Comparison of ENCODE assay signal across 8 cellular contexts in genomic region chr2:69306897-69307695, GRCh38.
DNase-seq lines count a peak whose midpoint lies in the region; ATAC-seq, FAIRE-seq and TF ChIP-seq lines count a peak whose summit lies in the region.

No MANE protein-coding gene starts in this region.

- no peaks in the 10 kb centered on the region for H3K9me3 ChIP-seq in kidney (ENCODE audit: control insufficient read depth in 1 of 2, low read length in 2 of 2)

- H3K36me3 ChIP-seq in kidney (ENCODE audit: control insufficient read depth in 1 of 2, insufficient read depth in 2 of 2, low read length in 2 of 2) = no peaks in the 10 kb centered on the region

- H3K9ac ChIP-seq in kidney (ENCODE audit: low read length in 2 of 2) = peak overlapping the region; percentile 54 to 69

- FAIRE-seq in kidney (lab: Jason Lieb, UNC) = no peak

- TF ChIP-seq CTCF in kidney (IDR thresholded peaks at IDR 0.05; ENCODE audit: borderline replicate concordance, extremely low read depth, insufficient read depth) = peak; percentile 90

- DNase-seq in NCI-H2107 treated with DMSO at 0.1 percent for 48 hours (lab: John Stamatoyannopoulos, UW; ENCODE audit: unreplicated experiment) (peak; percentile 15), NCI-H2107 (lab: John Stamatoyannopoulos, UW) (no peak), NCI-H2196 treated with DMSO at 0.1 percent for 48 hours (lab: John Stamatoyannopoulos, UW; ENCODE audit: unreplicated experiment) (peak; percentile 2), cerebellum (ENCODE audit: low spot score) (peak; percentile 62), kidney (peak; percentile 93)
- peak; percentile 59 for DNase-seq in activated CD4-positive, CD25-positive, alpha-beta regulatory T cell treated with anti-CD3 and anti-CD28 coated beads, Interleukin-2, amount 50 U/mL, for 72 hours
- DNase-seq in stimulated activated CD4-positive, alpha-beta T cell treated with anti-CD3 and anti-CD28 coated beads, Interleukin-12 subunit alpha, Interleukin-12 subunit beta, amount 100 ng/mL, for 4 hours = peak; percentile 61

- H3K27ac ChIP-seq in kidney (ENCODE audit: low read depth in 2 of 2, low read length in 2 of 2) = peak overlapping the region in 1 of 2 donors; percentile 45

- peak overlapping the region; percentile 56 to 64 for H3K4me3 ChIP-seq in kidney (ENCODE audit: low read length in 2 of 2)

- intact Hi-C loops in kidney (cut with DNase I) = no loop called here

- H3K4me1 ChIP-seq in kidney (ENCODE audit: control insufficient read depth in 1 of 2, insufficient read depth in 1 of 2, low read depth in 1 of 2, low read length in 2 of 2) = peaks cover 0 to 13% of the 10 kb centered on the region in 2 donors

- peak; percentile 81 for ATAC-seq in HG03045 (IDR thresholded peaks at IDR 0.05; ENCODE audit: unreplicated experiment)
